Comparison of ENCODE assay signal across 1 cellular context in genomic region chr20:50085146-50085480, GRCh38.
TF ChIP-seq lines count a peak whose summit lies in the region.

No MANE protein-coding gene starts in this region.

TF ChIP-seq in IMR-90, 13 proteins besides CTCF, POLR2A, EP300 and RAD21:
- TF ChIP-seq RCOR1 (IDR thresholded peaks at IDR 0.05; ENCODE audit: insufficient replicate concordance, low read length) (no peak), BHLHE40 (IDR thresholded peaks at IDR 0.05; ENCODE audit: low read depth, low read length) (no peak)
TF ChIP-seq in IMR-90: peak in this region for 0.
